ENCODE assay signal across 10 cellular contexts in genomic region chr22:37627091-37627490, GRCh38. TPM values are rescaled to one million over a fixed set of nuclear protein-coding genes. Genes with fewer than 3 reads are reported as not detected.
DNase-seq lines count a peak whose midpoint lies in the region; ATAC-seq and TF ChIP-seq lines count a peak whose summit lies in the region.
"Had no signal": no experiment of that assay in that cellular context is flagged by ENCODE, and none has a peak within 500 bp of the region (broad histone marks: within the 10 kb centered on the region; RNA-seq: fewer than 3 reads in every experiment).

No MANE protein-coding gene starts in this region.

- peak overlapping the region in 2 of 3 experiments; percentile 67 to 81; a peak in 3 of 7 replicates for H3K27ac Mint-ChIP-seq in H9
- peak overlapping the region; percentile 98 for H3K27ac Mint-ChIP-seq in stimulated activated effector memory CD8-positive, alpha-beta T cell treated with anti-CD3 and anti-CD28 coated beads, Interleukin-12 subunit alpha, Interleukin-12 subunit beta, amount 100 ng/mL, for 72 hours
- H3K27ac Mint-ChIP-seq: progenitor cell of endocrine pancreas had no signal

- no peak overlapping the region for H3K56ac ChIP-seq in H9 (ENCODE audit: insufficient read length, low read depth, low read length)

- H3K4me1 Mint-ChIP-seq in H9, result peaks cover 2 to 5% of the 10 kb centered on the region in 2 experiments
- H3K4me1 Mint-ChIP-seq in stimulated activated effector memory CD8-positive, alpha-beta T cell treated with anti-CD3 and anti-CD28 coated beads, Interleukin-12 subunit alpha, Interleukin-12 subunit beta, amount 100 ng/mL, for 72 hours, result peaks cover 71% of the 10 kb centered on the region

- no peak for DNase-seq in H9
- no peak for DNase-seq in RWPE1 (ENCODE audit: low spot score)
- DNase-seq in esophagus muscularis mucosa (ENCODE audit: extremely low spot score), result no peak
- DNase-seq in stimulated activated effector memory CD8-positive, alpha-beta T cell treated with anti-CD3 and anti-CD28 coated beads, Interleukin-12 subunit alpha, Interleukin-12 subunit beta, amount 100 ng/mL, for 72 hours (ENCODE audit: low spot score in 2 of 2), result no peak
- no peak for DNase-seq in effector CD8-positive, alpha-beta T cell (lab: John Stamatoyannopoulos, UW)
- DNase-seq in 8988T, result no peak

- intact Hi-C loops in esophagus muscularis mucosa (cut with DNase I), result loop anchor here (10.0 kb wide), 1 partner anchor 58 kb away; the partner anchor contains the start of gene NOL12

- H4K8ac ChIP-seq in H9 (replicated peaks; ENCODE audit: insufficient read length, low read depth, low read length), result no peak overlapping the region

- no peak overlapping the region for H4K5ac ChIP-seq in H9 (ENCODE audit: insufficient read length, low read depth, low read length)

- H3K4me2 ChIP-seq in H9 (ENCODE audit: insufficient read depth, insufficient read length, low read length), result no peak overlapping the region

- no peaks in the 10 kb centered on the region for H3K23me2 ChIP-seq in H9 (ENCODE audit: insufficient read length, low read depth, low read length, poor library complexity, severe bottlenecking)

- no peaks in the 10 kb centered on the region for H3K27me3 ChIP-seq in H9 (ENCODE audit: insufficient read depth, low read length)
- H3K27me3 ChIP-seq in esophagus muscularis mucosa, result no peaks in the 10 kb centered on the region

- H3K9me3 ChIP-seq in H9 (ENCODE audit: control insufficient read depth, low read depth, low read length), result no peaks in the 10 kb centered on the region
- no peaks in the 10 kb centered on the region for H3K9me3 ChIP-seq in esophagus muscularis mucosa

- no peak overlapping the region for H2AK5ac ChIP-seq in H9 (ENCODE audit: insufficient read length, low read length)

- no peak overlapping the region for H4K91ac ChIP-seq in H9 (ENCODE audit: insufficient read length, low read depth, low read length)

- H2BK15ac ChIP-seq in H9 (ENCODE audit: low read depth, low read length), result no peak overlapping the region

- no peak overlapping the region for H2AFZ ChIP-seq in H9 (ENCODE audit: low read length)

- H3K9me3 Mint-ChIP-seq in H9, result no peaks in the 10 kb centered on the region; a peak in 1 of 5 replicates
- no peaks in the 10 kb centered on the region for H3K9me3 Mint-ChIP-seq in stimulated activated effector memory CD8-positive, alpha-beta T cell treated with anti-CD3 and anti-CD28 coated beads, Interleukin-12 subunit alpha, Interleukin-12 subunit beta, amount 100 ng/mL, for 72 hours

- H3K4me1 ChIP-seq in H9 (ENCODE audit: insufficient read depth, low read length), result peaks cover 2% of the 10 kb centered on the region; the same call in 1 of the 2 replicates
- peaks cover 25 to 47% (median 36%) of the 10 kb centered on the region in 4 donors for H3K4me1 ChIP-seq in esophagus muscularis mucosa

- no peak overlapping the region for H2BK120ac ChIP-seq in H9 (ENCODE audit: low read depth, low read length, poor library complexity, severe bottlenecking)

- H3K23ac ChIP-seq in H9 (ENCODE audit: insufficient read length, low read depth, low read length), result no peak overlapping the region

- no peak overlapping the region; the same call in 1 of the 2 replicates for H3K14ac ChIP-seq in H9 (ENCODE audit: insufficient read depth, low read length)

- no peak for TF ChIP-seq EP300 in esophagus muscularis mucosa (IDR thresholded peaks at IDR 0.05)

- H3K27ac ChIP-seq in H9 (ENCODE audit: insufficient read length, low read depth, low read length) (no peak overlapping the region), RWPE1 (peak overlapping the region; percentile 76), esophagus muscularis mucosa (replicated peaks in 1 of 4) (peak overlapping the region; percentile 69 to 80 (median 77))

- CTCF ChIA-PET in RWPE1 (lab: Yijun Ruan, JAX), result no interaction called here

- H3K79me1 ChIP-seq in H9 (ENCODE audit: insufficient read depth, low read depth, low read length, poor library complexity, severe bottlenecking), result no peaks in the 10 kb centered on the region

- ATAC-seq in stimulated activated effector memory CD8-positive, alpha-beta T cell treated with anti-CD3 and anti-CD28 coated beads, Interleukin-12 subunit alpha, Interleukin-12 subunit beta, amount 100 ng/mL, for 72 hours, result peak; percentile 1
- ATAC-seq in HG03095 (IDR thresholded peaks at IDR 0.05; ENCODE audit: unreplicated experiment), result no peak
- ATAC-seq: K562 had no signal

- H3K9ac ChIP-seq in H9 (ENCODE audit: extremely low read depth, insufficient read length, low read length), result no peak overlapping the region

- no peak overlapping the region for H3K4ac ChIP-seq in H9 (ENCODE audit: low read depth, low read length)

- no peak for TF ChIP-seq POLR2A in esophagus muscularis mucosa (IDR thresholded peaks at IDR 0.05; ENCODE audit: low read depth)

- no peak overlapping the region for H3K4me3 Mint-ChIP-seq in H9
- H3K4me3 Mint-ChIP-seq in stimulated activated effector memory CD8-positive, alpha-beta T cell treated with anti-CD3 and anti-CD28 coated beads, Interleukin-12 subunit alpha, Interleukin-12 subunit beta, amount 100 ng/mL, for 72 hours, result peak overlapping the region; percentile 61

- POLR2A ChIA-PET in RWPE1 (lab: Yijun Ruan, JAX; ENCODE audit: low non-redundant PET), result no interaction called here

- no peak for TF ChIP-seq CTCF in H9 (conservative IDR thresholded peaks at IDR 0.05)
- TF ChIP-seq CTCF in RWPE1 (conservative IDR thresholded peaks at IDR 0.05; ENCODE audit: low read depth), result no peak
- no peak for TF ChIP-seq CTCF in esophagus muscularis mucosa (IDR thresholded peaks at IDR 0.05)

- no peaks in the 10 kb centered on the region; the same call in 1 of the 2 replicates for H3K27me3 Mint-ChIP-seq in H9 (ENCODE audit: low read depth)
- H3K27me3 Mint-ChIP-seq: progenitor cell of endocrine pancreas had no signal

- H3T11ph ChIP-seq in H9 (ENCODE audit: low read length), result no peak overlapping the region

- WGBS in H9 (ENCODE audit: extremely low coverage, insufficient read length, low lambda C conversion rate), result no CpG with 5 or more reads among the region's 8 CpGs
- WGBS in esophagus muscularis mucosa, result 67% methylated on average over 8 of the region's 8 CpGs

- peaks cover 0 to 85% (median 66%) of the 10 kb centered on the region in 4 donors for H3K36me3 ChIP-seq in esophagus muscularis mucosa

- no peaks in the 10 kb centered on the region for H4K20me1 ChIP-seq in H9 (ENCODE audit: control insufficient read depth, insufficient read depth, insufficient read length)

- no peaks in the 10 kb centered on the region for H3K79me2 ChIP-seq in H9 (ENCODE audit: insufficient read depth, low read length)

- no peak overlapping the region for H3K4me3 ChIP-seq in esophagus muscularis mucosa
- H3K4me3 ChIP-seq: K562 had no signal

- H3K36me3 Mint-ChIP-seq in H9 (ENCODE audit: insufficient read depth in 1 of 3, low read depth in 3 of 3), result peaks cover 3 to 30% (median 24%) of the 10 kb centered on the region in 3 experiments; a peak in 6 of 7 replicates
- peaks cover 70% of the 10 kb centered on the region for H3K36me3 Mint-ChIP-seq in stimulated activated effector memory CD8-positive, alpha-beta T cell treated with anti-CD3 and anti-CD28 coated beads, Interleukin-12 subunit alpha, Interleukin-12 subunit beta, amount 100 ng/mL, for 72 hours

- H3K18ac ChIP-seq in H9 (ENCODE audit: insufficient read length, low read depth, low read length), result no peak overlapping the region

- no peak overlapping the region for H2BK20ac ChIP-seq in H9 (ENCODE audit: low read depth, low read length, poor library complexity, severe bottlenecking)

- no peak overlapping the region for H2BK5ac ChIP-seq in H9 (ENCODE audit: insufficient read length, low read length)

- no peak overlapping the region for H2BK12ac ChIP-seq in H9 (ENCODE audit: insufficient read length, low read depth, low read length)

RNA-seq across cellular contexts. Expression of gene SH3BP1, which starts 12.4 kb away (rescaled TPM):
- total RNA-seq in H9 (2021) (33.6 and 35.1 TPM in 2 replicates), esophagus muscularis mucosa (1 to 10 TPM; 1.5 to 7.5 (median 4.3) TPM)

RNA-seq across cellular contexts. Expression of gene GGA1, which starts 18.5 kb away (rescaled TPM):
- 56.0 and 61.7 TPM in 2 replicates for total RNA-seq in H9 (2021)
- total RNA-seq in esophagus muscularis mucosa, result 10 to 100 TPM; 30.3 to 44.7 (median 40.9) TPM

RNA-seq across cellular contexts. Expression of gene PDXP, which starts 31.4 kb away (rescaled TPM):
- total RNA-seq in H9 (2021) (38.9 and 41.0 TPM in 2 replicates), esophagus muscularis mucosa (10 to 100 TPM in 3 of 4 donors, 1 to 10 TPM in 1; 7.3 to 28.3 (median 17.4) TPM)

RNA-seq across cellular contexts. Expression of gene LGALS2, which starts 47.2 kb away (rescaled TPM):
- total RNA-seq in H9 (2021), result not detected in 2 replicates
- not detected for total RNA-seq in esophagus muscularis mucosa
- total RNA-seq: bronchial epithelial cell, K562 had no signal

RNA-seq across cellular contexts. Expression of gene LGALS1, which starts 48.3 kb away (rescaled TPM):
- total RNA-seq in H9 (2021), result 32.8 and 33.6 TPM in 2 replicates
- 1,000 to 10,000 TPM in 3 of 4 donors, 100 to 1,000 TPM in 1; 710 to 1,112 (median 1,021) TPM for total RNA-seq in esophagus muscularis mucosa
